Comparison of ENCODE assay signal across 14 cellular contexts in genomic region chr3:133949438-133949837, GRCh38. TPM values are rescaled to one million over a fixed set of nuclear protein-coding genes. Genes with fewer than 3 reads are reported as not detected.
DNase-seq lines count a peak whose midpoint lies in the region; ATAC-seq and TF ChIP-seq lines count a peak whose summit lies in the region.
"Had no signal": no experiment of that assay in that cellular context is flagged by ENCODE, and none has a peak within 500 bp of the region (broad histone marks: within the 10 kb centered on the region; RNA-seq: fewer than 3 reads in every experiment).

No MANE protein-coding gene starts in this region.

- intact Hi-C loops in heart left ventricle (cut with DNase I), result loop anchor here in 1 of 10 donors (2.0 to 5.0 kb wide), 2 partner anchors 37 to 83 kb away; no protein-coding TSS in a partner anchor
- intact Hi-C loops in cardiac septum (cut with DNase I), result loop anchor here (2.0 to 5.0 kb wide), 2 partner anchors 41 to 83 kb away; no protein-coding TSS in a partner anchor
- intact Hi-C loops in left ventricle myocardium superior (cut with micrococcal nuclease), result no loop called here
- intact Hi-C loops in upper lobe of right lung (cut with DNase I), result no loop called here
- intact Hi-C loops in transverse colon (cut with DNase I; ENCODE audit: low total_unique reads), result no loop called here

- H3K4me3 ChIP-seq in heart left ventricle (no peak overlapping the region), upper lobe of right lung (no peak overlapping the region), BE2C (ENCODE audit: low read depth, low read length) (no peak overlapping the region), transverse colon (no peak overlapping the region)

- H3K9me3 ChIP-seq in heart left ventricle (no peaks in the 10 kb centered on the region), upper lobe of right lung (no peaks in the 10 kb centered on the region), BE2C (no peaks in the 10 kb centered on the region; the same call in 1 of the 2 replicates), transverse colon (no peaks in the 10 kb centered on the region)

- DNase-seq in heart left ventricle, result peak in 2 of 5 donors; percentile 46 to 70
- DNase-seq in cardiac septum (ENCODE audit: low spot score), result no peak
- peak; percentile 1 for DNase-seq in NCI-H774 (lab: John Stamatoyannopoulos, UW)
- no peak for DNase-seq in left ventricle myocardium superior
- DNase-seq in upper lobe of right lung, result no peak
- DNase-seq in BE2C, result no peak
- no peak for DNase-seq in transverse colon
- DNase-seq: activated CD8-positive, alpha-beta memory T cell treated with anti-CD3 and anti-CD28 coated beads, Interleukin-2, amount 50 U/mL, for 48 hours; erythroblast; NCI-H1694 treated with DMSO at 0.1 percent for 48 hours; SW 1271 had no signal

- 23 to 68% (median 47%) methylated on average over 2 of the region's 2 CpGs for WGBS in heart left ventricle, 4 donors
- 42 to 61% methylated on average over 2 of the region's 2 CpGs for WGBS in transverse colon (ENCODE audit: low coverage in 1 of 2), 2 donors

- in situ Hi-C loops in transverse colon (cut with MboI; ENCODE audit: low pct_ligation_motif_present in 1 of 4, low pct_unique_long_range_greater_than_20kb in 1 of 4, low sequenced_read_pairs in 3 of 4), result loop anchor here in 2 of 4 donors (25.0 kb wide), 1 partner anchor 1212 kb away; no protein-coding TSS in a partner anchor

- TF ChIP-seq EP300 in transverse colon (IDR thresholded peaks at IDR 0.05; ENCODE audit: low read depth), result no peak

- TF ChIP-seq POLR2A in heart left ventricle (IDR thresholded peaks at IDR 0.05) (no peak), transverse colon (IDR thresholded peaks at IDR 0.05) (no peak)

- H3K36me3 ChIP-seq in heart left ventricle (no peaks in the 10 kb centered on the region), upper lobe of right lung (no peaks in the 10 kb centered on the region), BE2C (no peaks in the 10 kb centered on the region), transverse colon (no peaks in the 10 kb centered on the region)

- peak in 3 of 4 donors; percentile 47 to 68 (median 61) for ATAC-seq in heart left ventricle
- ATAC-seq in left ventricle myocardium superior, result peak; percentile 53
- no peak for ATAC-seq in upper lobe of right lung
- ATAC-seq in GM21723 (IDR thresholded peaks at IDR 0.05; ENCODE audit: unreplicated experiment), result no peak
- ATAC-seq: activated naive CD4-positive, alpha-beta T cell treated with anti-CD3 and anti-CD28 coated beads, Interleukin-2, amount 50 U/mL, for 72 hours had no signal

- H3K27ac ChIP-seq in heart left ventricle (peak overlapping the region; percentile 16 to 83 (median 66)), upper lobe of right lung (peak overlapping the region; percentile 36), transverse colon (no peak overlapping the region)
- H3K27ac ChIP-seq: parathyroid adenoma had no signal

- H3K27me3 ChIP-seq in heart left ventricle (no peaks in the 10 kb centered on the region), upper lobe of right lung (no peaks in the 10 kb centered on the region), BE2C (no peaks in the 10 kb centered on the region), transverse colon (no peaks in the 10 kb centered on the region)

- TF ChIP-seq CTCF in heart left ventricle (IDR thresholded peaks at IDR 0.05) (no peak), upper lobe of right lung (IDR thresholded peaks at IDR 0.05) (no peak), BE2C (IDR thresholded peaks at IDR 0.05; ENCODE audit: low read depth, low read length) (no peak), transverse colon (IDR thresholded peaks at IDR 0.05) (no peak)

- H3K4me1 ChIP-seq in heart left ventricle, result peaks cover 0 to 52% (median 25%) of the 10 kb centered on the region in 12 donors
- H3K4me1 ChIP-seq in upper lobe of right lung, result peaks cover 12% of the 10 kb centered on the region
- peaks cover 12% of the 10 kb centered on the region for H3K4me1 ChIP-seq in BE2C
- H3K4me1 ChIP-seq in transverse colon, result peaks cover 0 to 5% (median under 1%) of the 10 kb centered on the region in 4 donors
- H3K4me1 ChIP-seq: parathyroid adenoma had no signal

RNA-seq across cellular contexts. Expression of gene RAB6B, which starts 53.8 kb away (rescaled TPM):
- total RNA-seq in heart left ventricle (10 to 100 TPM; 12.4 to 57.2 (median 44.6) TPM), cardiac septum (42.4 TPM), left ventricle myocardium superior (51.6 TPM), upper lobe of right lung (7.4 TPM), transverse colon (1 to 10 TPM; 1.2 to 4.8 (median 2.2) TPM)
- polyA plus RNA-seq in heart left ventricle, result 10 to 100 TPM; 15.4 to 23.5 TPM
- polyA plus RNA-seq in BE2C (2012; ENCODE audit: insufficient read depth, insufficient read length, low read depth), result 4.9 TPM

Comparison
In these comparisons a context has a peak if more than half of its experiments do, and no peak if none do; other contexts are left out.
1. ATAC-seq: peak in heart left ventricle (3 of 4) and left ventricle myocardium superior (single experiment); none in upper lobe of right lung (single experiment) and GM21723 (single experiment).
2. H3K27ac ChIP-seq: peak in heart left ventricle (12 of 12) and upper lobe of right lung (single experiment); none in transverse colon (0 of 4).